Comparison of ENCODE assay signal across 9 cellular contexts in genomic region chr1:119582801-119583200, GRCh38.
DNase-seq lines count a peak whose midpoint lies in the region; ATAC-seq and TF ChIP-seq lines count a peak whose summit lies in the region.
"Had no signal": no experiment of that assay in that cellular context is flagged by ENCODE, and none has a peak within 500 bp of the region (broad histone marks: within the 10 kb centered on the region; RNA-seq: fewer than 3 reads in every experiment).

No MANE protein-coding gene starts in this region.

- H3K4me1 ChIP-seq in prostate gland (replicated peaks): no peaks in the 10 kb centered on the region

- no peak overlapping the region for H3K27ac ChIP-seq in C4-2B
- H3K27ac ChIP-seq in prostate gland: no peak overlapping the region
- H3K27ac ChIP-seq: skin epidermis had no signal

- H3K4me3 ChIP-seq in WI38 (ENCODE audit: low read depth, low read length): no peak overlapping the region
- H3K4me3 ChIP-seq in prostate gland: no peak overlapping the region
- H3K4me3 ChIP-seq: skin epidermis had no signal

- no peak for ATAC-seq in GM21825 (IDR thresholded peaks at IDR 0.05; ENCODE audit: unreplicated experiment)

- no peaks in the 10 kb centered on the region for H3K9me3 ChIP-seq in prostate gland

- peak; percentile 16 for DNase-seq in GM20000 (ENCODE audit: low spot score)
- peak; percentile 16 for DNase-seq in NCI-H2107 treated with DMSO at 0.1 percent for 48 hours (lab: John Stamatoyannopoulos, UW; ENCODE audit: unreplicated experiment)
- peak; percentile 66 for DNase-seq in globus pallidus (ENCODE audit: low spot score)
- peak; percentile 54 for DNase-seq in prostate gland (ENCODE audit: low spot score)
- no peak for DNase-seq in effector CD4-positive, alpha-beta T cell

- TF ChIP-seq POLR2A in prostate gland (IDR thresholded peaks at IDR 0.05): no peak

- WGBS in prostate gland: 0% methylated on average over 1 of the region's 1 CpG

- TF ChIP-seq CTCF in C4-2B (conservative IDR thresholded peaks at IDR 0.05) (peak; percentile 78), GM20000 (IDR thresholded peaks at IDR 0.05; ENCODE audit: extremely low read depth, missing control alignments) (peak; percentile 56), WI38 (IDR thresholded peaks at IDR 0.05; ENCODE audit: low read depth, low read length) (peak; percentile 53), prostate gland (IDR thresholded peaks at IDR 0.05) (peak in 3 of 4 experiments; percentile 28 to 54 (median 36))

- intact Hi-C loops in prostate gland (cut with DNase I): no loop called here

- H3K27me3 ChIP-seq in prostate gland (replicated peaks; ENCODE audit: insufficient read depth): no peaks in the 10 kb centered on the region

- no peaks in the 10 kb centered on the region for H3K36me3 ChIP-seq in prostate gland
